In the genomic region with DNA sequence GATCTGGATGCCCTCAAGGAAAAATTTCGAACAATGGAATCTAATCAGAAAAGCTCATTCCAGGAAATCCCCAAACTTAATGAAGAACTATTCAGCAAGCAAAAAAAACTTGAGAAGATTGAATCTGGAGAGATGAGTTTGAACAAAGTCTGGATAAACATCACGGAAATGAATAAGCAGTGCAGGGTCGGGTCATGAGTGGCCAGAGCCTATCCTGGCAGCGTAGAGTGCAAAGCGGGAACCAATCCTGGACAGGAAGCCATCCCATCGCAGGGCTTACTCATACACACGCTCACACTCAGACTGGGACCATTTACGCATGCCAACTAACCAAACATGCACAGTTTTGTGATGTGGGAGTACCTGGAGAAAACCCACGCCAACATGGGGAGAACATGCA, we compare ENCODE assay signal across 24 cellular contexts. TPM values are rescaled to one million over a fixed set of nuclear protein-coding genes. Genes with fewer than 3 reads are reported as not detected.
DNase-seq lines count a peak whose midpoint lies in the region; ATAC-seq, FAIRE-seq and TF ChIP-seq lines count a peak whose summit lies in the region.
"Had no signal": no experiment of that assay in that cellular context is flagged by ENCODE, and none has a peak within 500 bp of the region (broad histone marks: within the 10 kb centered on the region; RNA-seq: fewer than 3 reads in every experiment).

No MANE protein-coding gene starts in this region.

- BruUV-seq in MCF 10A (replicated peaks; lab: Mats Ljungman, UMichigan) (no TSS peak), A673 (replicated peaks; lab: Mats Ljungman, UMichigan) (no TSS peak)

- H3K27me3 ChIP-seq in breast epithelium (no peaks in the 10 kb centered on the region), bronchial epithelial cell (ENCODE audit: control insufficient read depth, insufficient read depth, low read length) (no peaks in the 10 kb centered on the region), A673 (replicated peaks; ENCODE audit: insufficient read depth, low read depth, low read length, poor library complexity) (no peaks in the 10 kb centered on the region)

- DNase-seq in MCF 10A (ENCODE audit: unreplicated experiment) (peak; percentile 33), breast epithelium (ENCODE audit: low spot score in 2 of 2) (no peak), bronchial epithelial cell (ENCODE audit: low read depth) (peak; percentile 58), glomerular endothelial cell (ENCODE audit: extremely low read depth, low read depth, low spot score) (peak; percentile 16), A673 (ENCODE audit: low spot score) (no peak), COLO829 (ENCODE audit: low spot score) (no peak), cerebellar nuclear complex (lab: John Stamatoyannopoulos, UW) (no peak)
- no peak for DNase-seq in stimulated activated naive CD8-positive, alpha-beta T cell treated with anti-CD3 and anti-CD28 coated beads, Interleukin-15, amount 100 ng/mL, for 72 hours
- DNase-seq: C1 segment of cervical spinal cord; CD8-positive, alpha-beta memory T cell; GF-D8; IMR-90; MV-4-11; NCI-H1105 treated with DMSO at 0.1 percent for 48 hours; NCI-H1694; NCI-H2081; NCI-H2171; NCI-H345; NCI-H524; NCI-H774; NK-92 treated with Interleukin-12 subunit alpha and Interleukin-12 subunit beta, amount 100 ng/mL, for 24 hours had no signal

- intact Hi-C loops in MCF 10A (cut with micrococcal nuclease): no loop called here
- intact Hi-C loops in breast epithelium (cut with DNase I; ENCODE audit: low total_unique reads): no loop called here
- intact Hi-C loops in A673 (cut with micrococcal nuclease; ENCODE audit: unreplicated experiment): no loop called here

- H3K4me3 ChIP-seq in breast epithelium (no peak overlapping the region), bronchial epithelial cell (ENCODE audit: low read depth, low read length) (no peak overlapping the region), A673 (ENCODE audit: low read depth, low read length, poor library complexity, severe bottlenecking) (no peak overlapping the region)

- TF ChIP-seq CTCF in MCF 10A (IDR thresholded peaks at IDR 0.05; ENCODE audit: unreplicated experiment) (no peak), breast epithelium (IDR thresholded peaks at IDR 0.05) (no peak), bronchial epithelial cell (IDR thresholded peaks at IDR 0.05; ENCODE audit: insufficient read depth, low read length, severe bottlenecking) (no peak), A673 (conservative IDR thresholded peaks at IDR 0.05; ENCODE audit: low read depth, low read length) (no peak)

- H3K36me3 ChIP-seq in breast epithelium: no peaks in the 10 kb centered on the region
- H3K36me3 ChIP-seq in bronchial epithelial cell (ENCODE audit: control insufficient read depth, insufficient read depth, low read length): no peaks in the 10 kb centered on the region
- no peaks in the 10 kb centered on the region for H3K36me3 ChIP-seq in A673 (ENCODE audit: insufficient read depth, low read length, poor library complexity, severe bottlenecking)

- FAIRE-seq in bronchial epithelial cell (lab: Jason Lieb, UNC): peak; percentile 75
- FAIRE-seq: GM19239, H54 had no signal

- no peak for TF ChIP-seq POLR2A in breast epithelium (IDR thresholded peaks at IDR 0.05)

- peaks cover 8% of the 10 kb centered on the region for H3K4me1 Mint-ChIP-seq in MCF 10A (ENCODE audit: insufficient read depth, unreplicated experiment)
- peaks cover 20% of the 10 kb centered on the region for H3K4me1 Mint-ChIP-seq in stimulated activated naive CD8-positive, alpha-beta T cell treated with anti-CD3 and anti-CD28 coated beads, Interleukin-15, amount 100 ng/mL, for 72 hours

- no peak for ATAC-seq in stimulated activated naive CD8-positive, alpha-beta T cell treated with anti-CD3 and anti-CD28 coated beads, Interleukin-15, amount 100 ng/mL, for 72 hours

- CTCF ChIA-PET in MCF 10A (lab: Yijun Ruan, JAX) (interaction anchor here (0.6 kb wide), 1 partner anchor 228 kb away, joined by 3 read pairs; no protein-coding TSS in a partner anchor), A673 (lab: Charles Lee) (no interaction called here)

- H3K27ac Mint-ChIP-seq in MCF 10A (ENCODE audit: low read depth, unreplicated experiment): no peak overlapping the region
- H3K27ac Mint-ChIP-seq in stimulated activated naive CD8-positive, alpha-beta T cell treated with anti-CD3 and anti-CD28 coated beads, Interleukin-15, amount 100 ng/mL, for 72 hours: no peak overlapping the region

- H3K27ac ChIP-seq in breast epithelium: no peak overlapping the region
- H3K27ac ChIP-seq in A673 (ENCODE audit: low read depth, low read length, poor library complexity, severe bottlenecking): no peak overlapping the region
- H3K27ac ChIP-seq: 22Rv1 had no signal

- H3K9me3 ChIP-seq in breast epithelium (peaks cover 10 to 14% of the 10 kb centered on the region in 2 donors), A673 (ENCODE audit: low read depth, low read length, poor library complexity, severe bottlenecking) (peaks cover 6% of the 10 kb centered on the region)

- no peaks in the 10 kb centered on the region for H3K27me3 Mint-ChIP-seq in MCF 10A (ENCODE audit: insufficient read depth, unreplicated experiment)
- peaks cover 35% of the 10 kb centered on the region for H3K27me3 Mint-ChIP-seq in stimulated activated naive CD8-positive, alpha-beta T cell treated with anti-CD3 and anti-CD28 coated beads, Interleukin-15, amount 100 ng/mL, for 72 hours

- POLR2A ChIA-PET in MCF 10A (lab: Yijun Ruan, JAX) (interaction anchor here (0.7 kb wide), 1 partner anchor 440 kb away, joined by 4 read pairs; no protein-coding TSS in a partner anchor), A673 (lab: Charles Lee; ENCODE audit: low non-redundant PET) (no interaction called here)

- H3K4me1 ChIP-seq in breast epithelium (no peaks in the 10 kb centered on the region), A673 (ENCODE audit: insufficient read depth, low read length, poor library complexity, severe bottlenecking) (no peaks in the 10 kb centered on the region)

- peaks cover 7% of the 10 kb centered on the region for H3K36me3 Mint-ChIP-seq in MCF 10A (ENCODE audit: insufficient read depth, unreplicated experiment)

- no peak overlapping the region for H3K4me3 Mint-ChIP-seq in MCF 10A (ENCODE audit: unreplicated experiment)
- no peak overlapping the region for H3K4me3 Mint-ChIP-seq in stimulated activated naive CD8-positive, alpha-beta T cell treated with anti-CD3 and anti-CD28 coated beads, Interleukin-15, amount 100 ng/mL, for 72 hours

- H3K9me3 Mint-ChIP-seq in MCF 10A (ENCODE audit: unreplicated experiment): no peaks in the 10 kb centered on the region
- peaks cover 0 to 6% of the 10 kb centered on the region in 2 donors for H3K9me3 Mint-ChIP-seq in stimulated activated naive CD8-positive, alpha-beta T cell treated with anti-CD3 and anti-CD28 coated beads, Interleukin-15, amount 100 ng/mL, for 72 hours

RNA-seq across cellular contexts. Expression of gene ZMYM1, which starts 43.1 kb away (rescaled TPM):
- total RNA-seq in MCF 10A (2022) (19.2 and 21.2 TPM in 2 replicates), breast epithelium (10 to 100 TPM in 2 of 3 donors, 1 to 10 TPM in 1; 9.8 to 25.6 (median 12.1) TPM), bronchial epithelial cell (21.0 and 23.2 TPM in 2 replicates), glomerular endothelial cell (13.8 and 17.9 TPM in 2 replicates), A673 (2021) (32.2 and 36.1 TPM in 2 replicates)

Comparison
In these comparisons a context has a peak if more than half of its experiments do, and no peak if none do; other contexts are left out.
1. DNase-seq: peak in MCF 10A (single experiment), bronchial epithelial cell (single experiment) and glomerular endothelial cell (single experiment); none in breast epithelium (0 of 2), stimulated activated naive CD8-positive, alpha-beta T cell treated with anti-CD3 and anti-CD28 coated beads, Interleukin-15, amount 100 ng/mL, for 72 hours (0 of 2), A673 (single experiment), COLO829 (single experiment) and cerebellar nuclear complex (0 of 2).